In the genomic region with DNA sequence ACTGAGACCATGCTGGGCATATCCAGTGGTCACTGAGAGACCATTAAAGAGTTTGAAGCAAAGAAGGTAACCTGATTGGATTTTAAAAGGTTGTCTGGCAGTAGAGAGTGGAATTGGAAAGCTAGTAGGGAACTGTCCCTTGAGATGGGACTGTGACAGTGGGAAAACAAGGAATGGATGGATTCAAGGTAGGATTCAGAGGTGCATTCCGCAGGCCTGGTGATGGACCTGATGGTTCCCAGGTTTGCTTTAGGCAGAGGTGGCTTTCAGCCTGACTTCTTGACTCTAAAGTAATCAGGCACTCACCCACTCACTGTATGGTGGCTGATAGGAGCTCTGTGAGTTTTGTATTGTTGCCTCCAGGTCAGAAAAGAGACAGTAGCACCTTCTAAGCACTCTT, we compare ENCODE assay signal across 15 cellular contexts.
A peak's percentile ranks its signal among the peaks of the same experiment; 100 is the strongest.
DNase-seq lines count a peak whose midpoint lies in the region; ATAC-seq and TF ChIP-seq lines count a peak whose summit lies in the region.
"Had no signal": no experiment of that assay in that cellular context is flagged by ENCODE, and none has a peak within 500 bp of the region (broad histone marks: within the 10 kb centered on the region; RNA-seq: fewer than 3 reads in every experiment).

No MANE protein-coding gene starts in this region.

- in situ Hi-C loops in HAP-1 (cut with MboI; ENCODE audit: low sequenced_read_pairs), result no loop called here

- H3K9ac ChIP-seq in skeletal muscle tissue (ENCODE audit: low read depth in 1 of 3, low read length in 3 of 3), result no peak overlapping the region

- no peak for TF ChIP-seq CTCF in gastroesophageal sphincter (IDR thresholded peaks at IDR 0.05)

- no peaks in the 10 kb centered on the region for H3K9me3 ChIP-seq in right cardiac atrium (ENCODE audit: control insufficient read depth, low read length)
- H3K9me3 ChIP-seq in gastroesophageal sphincter, result no peaks in the 10 kb centered on the region
- no peaks in the 10 kb centered on the region for H3K9me3 ChIP-seq in skeletal muscle tissue (ENCODE audit: control insufficient read depth in 3 of 3, low read length in 3 of 3)
- no peaks in the 10 kb centered on the region for H3K9me3 ChIP-seq in HAP-1

- ATAC-seq in right cardiac atrium (no peak), gastroesophageal sphincter (no peak), sciatic nerve (no peak)
- ATAC-seq: activated CD8-positive, alpha-beta T cell treated with anti-CD3 and anti-CD28 coated beads for 36 hours had no signal

- H3K36me3 ChIP-seq in gastroesophageal sphincter, result peaks cover 0 to 3% of the 10 kb centered on the region in 2 donors
- peaks cover 0 to 3% (median 0%) of the 10 kb centered on the region in 3 donors for H3K36me3 ChIP-seq in skeletal muscle tissue (ENCODE audit: control insufficient read depth in 3 of 3, insufficient read depth in 3 of 3, low read length in 3 of 3)
- H3K36me3 ChIP-seq in HAP-1 (replicated peaks), result no peaks in the 10 kb centered on the region

- H3K4me1 ChIP-seq in right cardiac atrium (ENCODE audit: control insufficient read depth, insufficient read depth, low read length) (peaks cover 10% of the 10 kb centered on the region), gastroesophageal sphincter (peaks cover 0 to 43% (median 16%) of the 10 kb centered on the region in 3 donors), skeletal muscle tissue (ENCODE audit: control insufficient read depth in 3 of 3, insufficient read depth in 3 of 3, low read length in 3 of 3) (peaks cover 7 to 17% (median 14%) of the 10 kb centered on the region in 3 donors), HAP-1 (peaks cover 13% of the 10 kb centered on the region)

- TF ChIP-seq EP300 in gastroesophageal sphincter (IDR thresholded peaks at IDR 0.05), result no peak

- 86% methylated on average over 1 of the region's 1 CpG for WGBS in right cardiac atrium
- WGBS in gastroesophageal sphincter (ENCODE audit: low coverage in 1 of 2), 2 donors, result 90 to 100% methylated on average over 1 of the region's 1 CpG

- peak overlapping the region; percentile 68 for H3K27ac ChIP-seq in right cardiac atrium (ENCODE audit: low read length)
- H3K27ac ChIP-seq in gastroesophageal sphincter, result peak overlapping the region; percentile 7 to 78 (median 66)
- peak overlapping the region; percentile 81 for H3K27ac ChIP-seq in skeletal muscle tissue (ENCODE audit: low read depth, low read length)

- no peaks in the 10 kb centered on the region for H3K27me3 ChIP-seq in right cardiac atrium (ENCODE audit: control insufficient read depth, insufficient read depth)
- no peaks in the 10 kb centered on the region for H3K27me3 ChIP-seq in gastroesophageal sphincter
- no peaks in the 10 kb centered on the region for H3K27me3 ChIP-seq in skeletal muscle tissue (ENCODE audit: control insufficient read depth in 3 of 3, insufficient read depth in 3 of 3, low read length in 3 of 3)
- H3K27me3 ChIP-seq in HAP-1 (ENCODE audit: low read depth), result no peaks in the 10 kb centered on the region
- H3K27me3 ChIP-seq: foreskin keratinocyte had no signal

- no peak for TF ChIP-seq POLR2A in gastroesophageal sphincter (IDR thresholded peaks at IDR 0.05)

- DNase-seq in right cardiac atrium (no peak), cardiac septum (ENCODE audit: low spot score) (no peak), medulla oblongata (ENCODE audit: extremely low spot score) (no peak), sciatic nerve (ENCODE audit: low spot score) (no peak), HAP-1 (ENCODE audit: low spot score in 2 of 2) (no peak), cortex of kidney (lab: John Stamatoyannopoulos, UW) (no peak)
- DNase-seq: activated CD8-positive, alpha-beta T cell treated with anti-CD3 and anti-CD28 coated beads for 36 hours; foreskin keratinocyte; NCI-H1930; NCI-H526 treated with DMSO at 0.1 percent for 48 hours; retina; stimulated activated CD4-positive, alpha-beta T cell treated with anti-CD3 and anti-CD28 coated beads, Interleukin-4, amount 100 ng/mL, for 4 hours had no signal

- H3K4me3 ChIP-seq in right cardiac atrium (ENCODE audit: low read length) (no peak overlapping the region), gastroesophageal sphincter (no peak overlapping the region), skeletal muscle tissue (ENCODE audit: low read length in 3 of 3) (no peak overlapping the region), HAP-1 (no peak overlapping the region)
- H3K4me3 ChIP-seq: lung had no signal

- intact Hi-C loops in right cardiac atrium (cut with DNase I), result loop anchor here in 1 of 4 donors (10.0 kb wide), 1 partner anchor 146 kb away; the partner anchor contains the start of gene WDFY2
- intact Hi-C loops in cardiac septum (cut with DNase I), result loop anchor here (2.0 to 5.0 kb wide), 3 partner anchors 71 to 279 kb away; partner anchors contain the start of genes DHRS12, INTS6 and WDFY2
- intact Hi-C loops in sciatic nerve (cut with DNase I), result loop anchor here (5.0 kb wide), 1 partner anchor 279 kb away; the partner anchor contains the start of gene INTS6
